In the genomic region with DNA sequence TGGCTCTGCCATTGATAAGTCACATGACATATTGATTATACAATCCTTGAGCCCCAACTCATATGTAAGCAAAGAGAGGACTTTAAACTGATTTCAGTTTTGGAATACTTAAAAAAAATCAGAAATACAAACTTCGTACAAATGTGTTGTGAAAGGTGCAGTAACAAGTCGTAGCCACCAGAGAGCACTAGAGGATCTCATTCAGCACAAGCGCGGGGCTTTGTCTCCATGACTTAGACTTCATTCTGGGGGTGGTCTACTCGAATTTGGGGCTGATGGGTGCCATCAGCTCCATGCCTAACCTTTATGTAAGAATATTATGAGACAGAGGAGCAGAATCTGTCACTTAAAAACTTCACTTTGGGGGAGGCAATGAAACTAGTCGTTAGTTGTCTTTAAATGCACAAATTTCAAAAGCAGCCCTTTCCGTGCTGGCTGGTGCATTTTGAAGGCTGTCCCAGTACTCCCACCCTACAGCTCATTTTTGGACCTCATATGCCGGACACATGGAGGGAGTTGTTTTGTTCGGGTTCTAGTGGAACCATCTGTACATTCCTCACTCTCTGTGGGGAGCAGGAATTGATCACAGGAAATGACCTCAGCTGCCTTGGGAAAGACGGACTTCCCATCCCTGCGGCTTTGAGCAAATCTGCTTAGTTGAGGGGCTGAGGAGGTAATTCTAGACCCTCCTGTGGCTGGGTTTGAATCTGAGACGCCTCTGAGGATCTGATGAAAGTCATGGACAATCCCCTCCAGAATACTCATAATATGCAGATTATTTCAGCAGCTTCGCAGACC, we compare ENCODE assay signal across 8 cellular contexts. TPM values are rescaled to one million over a fixed set of nuclear protein-coding genes. Genes with fewer than 3 reads are reported as not detected.
DNase-seq lines count a peak whose midpoint lies in the region; ATAC-seq and TF ChIP-seq lines count a peak whose summit lies in the region.

No MANE protein-coding gene starts in this region.

- H3K4me1 Mint-ChIP-seq in CD8-positive, alpha-beta T cell (ENCODE audit: low read depth), result peaks cover 13% of the 10 kb centered on the region
- peaks cover 19% of the 10 kb centered on the region for H3K4me1 Mint-ChIP-seq in activated CD8-positive, alpha-beta memory T cell treated with anti-CD3 and anti-CD28 coated beads, Interleukin-2, amount 10 ng/mL, durations not matched to agents 7 days and 5 days
- peaks cover 5 to 12% (median 7%) of the 10 kb centered on the region in 3 donors for H3K4me1 Mint-ChIP-seq in naive B cell
- peaks cover 14% of the 10 kb centered on the region for H3K4me1 Mint-ChIP-seq in type B pancreatic cell (ENCODE audit: unreplicated experiment)

- no peaks in the 10 kb centered on the region for H3K9me3 Mint-ChIP-seq in CD8-positive, alpha-beta T cell
- no peaks in the 10 kb centered on the region for H3K9me3 Mint-ChIP-seq in activated CD8-positive, alpha-beta memory T cell treated with anti-CD3 and anti-CD28 coated beads, Interleukin-2, amount 10 ng/mL, durations not matched to agents 7 days and 5 days (ENCODE audit: low read depth)
- H3K9me3 Mint-ChIP-seq in naive B cell (no peaks in the 10 kb centered on the region), type B pancreatic cell (no peaks in the 10 kb centered on the region)

- no peak overlapping the region for H3K27ac Mint-ChIP-seq in CD8-positive, alpha-beta T cell
- H3K27ac Mint-ChIP-seq in activated CD8-positive, alpha-beta memory T cell treated with anti-CD3 and anti-CD28 coated beads, Interleukin-2, amount 10 ng/mL, durations not matched to agents 7 days and 5 days, result no peak overlapping the region
- no peak overlapping the region for H3K27ac Mint-ChIP-seq in naive B cell
- peak overlapping the region; percentile 14 for H3K27ac Mint-ChIP-seq in type B pancreatic cell

- no peaks in the 10 kb centered on the region for H3K9me3 ChIP-seq in CD8-positive, alpha-beta T cell (ENCODE audit: low read length)

- peaks cover 5% of the 10 kb centered on the region for H3K27me3 ChIP-seq in CD8-positive, alpha-beta T cell (ENCODE audit: insufficient read depth, low read length)

- no peak overlapping the region for H3K4me3 ChIP-seq in CD8-positive, alpha-beta T cell (ENCODE audit: low read depth, low read length)
- H3K4me3 ChIP-seq in HFF-Myc (replicated peaks; ENCODE audit: low read depth, low read length), result peak overlapping the region; percentile 19; the same call in 1 of the 2 replicates

- TF ChIP-seq CTCF in CD8-positive, alpha-beta T cell (IDR thresholded peaks at IDR 0.05), result peak; percentile 97
- TF ChIP-seq CTCF in HFF-Myc (IDR thresholded peaks at IDR 0.05; ENCODE audit: low read depth, low read length, missing control alignments), result peak; percentile 78
- peak; percentile 96 for TF ChIP-seq CTCF in type B pancreatic cell (conservative IDR thresholded peaks at IDR 0.05)

- H3K36me3 Mint-ChIP-seq in CD8-positive, alpha-beta T cell, result no peaks in the 10 kb centered on the region
- H3K36me3 Mint-ChIP-seq in activated CD8-positive, alpha-beta memory T cell treated with anti-CD3 and anti-CD28 coated beads, Interleukin-2, amount 10 ng/mL, durations not matched to agents 7 days and 5 days, result no peaks in the 10 kb centered on the region
- no peaks in the 10 kb centered on the region for H3K36me3 Mint-ChIP-seq in naive B cell
- H3K36me3 Mint-ChIP-seq in type B pancreatic cell, result no peaks in the 10 kb centered on the region

- CTCF ChIA-PET in CD8-positive, alpha-beta T cell (lab: Charles Lee), result interaction anchor here (0.6 to 14.9 kb wide), 46 partner anchors 9 to 1824 kb away, joined by 3 to 421 read pairs (median 4); partner anchors contain the start of gene RTP2
- CTCF ChIA-PET in activated CD8-positive, alpha-beta memory T cell treated with anti-CD3 and anti-CD28 coated beads, Interleukin-2, amount 10 ng/mL, durations not matched to agents 7 days and 5 days (lab: Charles Lee), result interaction anchor here (0.7 to 11.2 kb wide), 63 partner anchors 8 to 422 kb away, joined by 3 to 370 read pairs (median 4); partner anchors contain the start of genes RTP2, RTP4 and SST

- H3K4me1 ChIP-seq in CD8-positive, alpha-beta T cell (ENCODE audit: insufficient read depth, low read length), result peaks cover 6% of the 10 kb centered on the region

- peak; percentile 59 for ATAC-seq in CD8-positive, alpha-beta T cell
- no peak for ATAC-seq in activated CD8-positive, alpha-beta memory T cell treated with anti-CD3 and anti-CD28 coated beads, Interleukin-2, amount 10 ng/mL, durations not matched to agents 7 days and 5 days
- ATAC-seq in esophagus mucosa (peak; percentile 55), naive B cell (ENCODE audit: low read depth in 2 of 2) (peak in 1 of 2 donors; percentile 25), GM18870 (IDR thresholded peaks at IDR 0.05; ENCODE audit: unreplicated experiment) (no peak)

- intact Hi-C loops in CD8-positive, alpha-beta T cell (cut with DNase I, micrococcal nuclease), result loop anchor here (1.0 to 5.0 kb wide), 4 partner anchors 360 to 1828 kb away; no protein-coding TSS in a partner anchor

- no peak overlapping the region for H3K27ac ChIP-seq in CD8-positive, alpha-beta T cell (ENCODE audit: low read depth, low read length)

- H3K36me3 ChIP-seq in CD8-positive, alpha-beta T cell (ENCODE audit: insufficient read depth, low read length), result no peaks in the 10 kb centered on the region

- H3K27me3 Mint-ChIP-seq in CD8-positive, alpha-beta T cell (ENCODE audit: low read depth), result peaks cover 49% of the 10 kb centered on the region
- H3K27me3 Mint-ChIP-seq in activated CD8-positive, alpha-beta memory T cell treated with anti-CD3 and anti-CD28 coated beads, Interleukin-2, amount 10 ng/mL, durations not matched to agents 7 days and 5 days, result peaks cover 39% of the 10 kb centered on the region
- H3K27me3 Mint-ChIP-seq in naive B cell (peaks cover 46 to 55% (median 53%) of the 10 kb centered on the region in 3 donors), type B pancreatic cell (peaks cover 36% of the 10 kb centered on the region)

- DNase-seq in CD8-positive, alpha-beta T cell, result peak in 6 of 7 experiments; percentile 11 to 62 (median 34)
- DNase-seq in HFF-Myc (ENCODE audit: extremely low read depth, low read depth) (peak; percentile 91), NCI-H774 (lab: John Stamatoyannopoulos, UW) (peak; percentile 64), naive B cell (peak; percentile 35), type B pancreatic cell (ENCODE audit: extremely low spot score, unreplicated experiment) (no peak)
- DNase-seq in activated CD8-positive, alpha-beta memory T cell treated with anti-CD3 and anti-CD28 coated beads, Interleukin-2, amount 10 ng/mL, durations not matched to agents 7 days and 5 days, result peak; percentile 59

- H3K4me3 Mint-ChIP-seq in CD8-positive, alpha-beta T cell, result peak overlapping the region; percentile 56
- no peak overlapping the region for H3K4me3 Mint-ChIP-seq in activated CD8-positive, alpha-beta memory T cell treated with anti-CD3 and anti-CD28 coated beads, Interleukin-2, amount 10 ng/mL, durations not matched to agents 7 days and 5 days
- peak overlapping the region in 1 of 8 donors; percentile 10 for H3K4me3 Mint-ChIP-seq in naive B cell
- H3K4me3 Mint-ChIP-seq in type B pancreatic cell, result peak overlapping the region; percentile 46

- POLR2A ChIA-PET in CD8-positive, alpha-beta T cell (lab: Charles Lee), result interaction anchor here (1.4 kb wide), 1 partner anchor 361 kb away, joined by 3 read pairs; no protein-coding TSS in a partner anchor

RNA-seq across cellular contexts. Expression of gene MASP1, which starts 27.5 kb away (rescaled TPM):
- not detected for total RNA-seq in CD8-positive, alpha-beta T cell
- not detected for total RNA-seq in activated CD8-positive, alpha-beta memory T cell treated with anti-CD3 and anti-CD28 coated beads, Interleukin-2, amount 10 ng/mL, durations not matched to agents 7 days and 5 days
- 1.6 TPM for total RNA-seq in esophagus mucosa
- not detected for polyA plus RNA-seq in naive B cell (ENCODE audit: low read depth in 6 of 6)
- 1.6 and 1.7 TPM in 2 replicates for total RNA-seq in type B pancreatic cell (ENCODE audit: low replicate concordance)

RNA-seq across cellular contexts. Expression of gene RTP4, which starts 49.2 kb away (rescaled TPM):
- total RNA-seq in CD8-positive, alpha-beta T cell, result 1 to 10 TPM; 1.1 to 1.5 TPM
- total RNA-seq in activated CD8-positive, alpha-beta memory T cell treated with anti-CD3 and anti-CD28 coated beads, Interleukin-2, amount 10 ng/mL, durations not matched to agents 7 days and 5 days, result 10 to 100 TPM; 16.9 to 24.3 TPM
- 1.8 TPM for total RNA-seq in esophagus mucosa
- 1 to 10 TPM in 5 of 6 donors, not detected in 1; 4.9 to 9.9 (median 8.4) TPM for polyA plus RNA-seq in naive B cell (ENCODE audit: low read depth in 6 of 6)
- 1.4 and 2.8 TPM in 2 replicates for total RNA-seq in type B pancreatic cell (ENCODE audit: low replicate concordance)

Comparison
In these comparisons a context has a peak if more than half of its experiments do, and no peak if none do; other contexts are left out.
1. ATAC-seq: peak in CD8-positive, alpha-beta T cell (single experiment) and esophagus mucosa (single experiment); none in activated CD8-positive, alpha-beta memory T cell treated with anti-CD3 and anti-CD28 coated beads, Interleukin-2, amount 10 ng/mL, durations not matched to agents 7 days and 5 days (single experiment) and GM18870 (single experiment).
2. Peak in every context shown above with its lines, with median percentiles within 50 percentile points of each other: CTCF ChIP-seq.